In the genomic region with DNA sequence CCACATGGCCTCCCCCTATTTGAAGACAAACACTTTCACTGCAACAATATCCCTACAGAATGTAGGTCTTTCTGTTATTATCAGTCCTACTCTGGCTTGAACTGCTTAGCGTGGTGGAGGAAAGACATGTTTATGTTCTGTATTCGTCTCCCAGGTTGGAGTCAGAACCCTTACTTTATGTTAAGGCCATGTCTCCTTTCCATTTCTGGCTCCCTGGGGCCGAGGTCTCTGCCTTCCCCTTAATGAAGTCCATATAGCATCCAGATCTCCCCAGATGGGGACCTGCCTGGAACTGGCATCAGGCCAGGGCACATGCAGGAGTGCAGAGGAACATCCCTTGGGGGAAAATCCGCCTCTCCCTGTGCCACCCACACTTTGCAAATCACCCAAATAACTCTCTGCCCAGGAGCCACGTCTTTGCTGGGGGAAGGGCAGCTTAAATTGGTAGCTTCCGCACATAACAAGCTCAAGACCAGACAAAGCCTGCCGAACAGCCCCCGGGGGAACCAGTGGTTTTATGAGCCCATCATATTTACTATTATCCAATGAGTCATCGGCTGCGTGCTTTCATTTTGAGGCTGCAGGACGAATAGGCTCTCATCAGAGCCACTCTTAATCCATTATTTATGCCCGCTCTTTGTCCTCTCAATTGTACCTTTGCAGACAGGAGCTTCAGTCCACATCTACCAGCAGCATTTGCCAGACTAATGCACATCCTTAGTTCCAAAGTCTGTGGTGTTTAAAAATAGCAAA, we compare ENCODE assay signal across 9 cellular contexts.
DNase-seq lines count a peak whose midpoint lies in the region; ATAC-seq and TF ChIP-seq lines count a peak whose summit lies in the region.
"Had no signal": no experiment of that assay in that cellular context is flagged by ENCODE, and none has a peak within 500 bp of the region (broad histone marks: within the 10 kb centered on the region; RNA-seq: fewer than 3 reads in every experiment).

No MANE protein-coding gene starts in this region.

- POLR2A ChIA-PET in Caco-2 (lab: Charles Lee): interaction anchor here (0.6 kb wide), 1 partner anchor 123 kb away, joined by 3 read pairs; no protein-coding TSS in a partner anchor

- H3K4me3 ChIP-seq in right lobe of liver (no peak overlapping the region), dorsolateral prefrontal cortex (peak overlapping the region in 4 of 59 donors; percentile 4 to 24 (median 12)), Caco-2 (ENCODE audit: low read depth, low read length) (no peak overlapping the region)
- H3K4me3 ChIP-seq: tibial artery had no signal

- BruUV-seq in Caco-2 (replicated peaks; lab: Mats Ljungman, UMichigan): no TSS peak

- H3K36me3 Mint-ChIP-seq in Caco-2 (ENCODE audit: insufficient read depth, unreplicated experiment): no peaks in the 10 kb centered on the region

- ATAC-seq in right lobe of liver (peak in 3 of 4 donors; percentile 30 to 63 (median 60)), GM19035 (IDR thresholded peaks at IDR 0.05; ENCODE audit: unreplicated experiment) (no peak)

- H3K27me3 ChIP-seq in right lobe of liver (no peaks in the 10 kb centered on the region), dorsolateral prefrontal cortex (peaks cover 0 to 18% (median 0%) of the 10 kb centered on the region in 45 donors), Caco-2 (replicated peaks; ENCODE audit: control insufficient read depth, insufficient read depth, low read length) (no peaks in the 10 kb centered on the region)

- CTCF ChIA-PET in Caco-2 (lab: Charles Lee): no interaction called here

- H3K4me1 ChIP-seq in right lobe of liver (peaks cover 0 to 4% (median 0%) of the 10 kb centered on the region in 4 donors), Caco-2 (peaks cover 16% of the 10 kb centered on the region)

- H3K9me3 Mint-ChIP-seq in Caco-2 (ENCODE audit: unreplicated experiment): no peaks in the 10 kb centered on the region

- H3K4me3 Mint-ChIP-seq in Caco-2 (ENCODE audit: unreplicated experiment): no peak overlapping the region

- intact Hi-C loops in right lobe of liver (cut with DNase I): no loop called here
- intact Hi-C loops in dorsolateral prefrontal cortex (cut with DNase I): no loop called here
- intact Hi-C loops in Caco-2 (cut with micrococcal nuclease; ENCODE audit: unreplicated experiment): no loop called here

- H3K27ac Mint-ChIP-seq in Caco-2 (ENCODE audit: unreplicated experiment): no peak overlapping the region

- no peaks in the 10 kb centered on the region for H3K27me3 Mint-ChIP-seq in Caco-2 (ENCODE audit: insufficient read depth, unreplicated experiment)

- no peak for TF ChIP-seq CTCF in right lobe of liver (IDR thresholded peaks at IDR 0.05)
- no peak for TF ChIP-seq CTCF in dorsolateral prefrontal cortex (IDR thresholded peaks at IDR 0.05 in 54 of 56, conservative IDR thresholded peaks at IDR 0.05 in 2 of 56; ENCODE audit: low read depth in 1 of 56, partially characterized antibody in 56 of 56)
- no peak for TF ChIP-seq CTCF in Caco-2 (IDR thresholded peaks at IDR 0.05; ENCODE audit: insufficient read depth in 1 of 2, low read depth in 1 of 2, low read length in 1 of 2, severe bottlenecking in 1 of 2, unreplicated experiment in 1 of 2)

- TF ChIP-seq POLR2A in right lobe of liver (IDR thresholded peaks at IDR 0.05): no peak

- H3K9me3 ChIP-seq in right lobe of liver (no peaks in the 10 kb centered on the region), Caco-2 (no peaks in the 10 kb centered on the region)
- H3K9me3 ChIP-seq: tibial artery had no signal

- no peak overlapping the region for H3K27ac ChIP-seq in right lobe of liver
- H3K27ac ChIP-seq in dorsolateral prefrontal cortex: no peak overlapping the region
- H3K27ac ChIP-seq: tibial artery had no signal

- WGBS in right lobe of liver (ENCODE audit: insufficient coverage, low coverage, low lambda C conversion rate, missing lambda C conversion rate): 60% methylated on average over 8 of the region's 12 CpGs

- peaks cover 30% of the 10 kb centered on the region for H3K4me1 Mint-ChIP-seq in Caco-2 (ENCODE audit: low read depth, unreplicated experiment)

- H3K36me3 ChIP-seq in right lobe of liver: no peaks in the 10 kb centered on the region
- H3K36me3 ChIP-seq in Caco-2 (ENCODE audit: control insufficient read depth, insufficient read depth, low read length): no peaks in the 10 kb centered on the region
- H3K36me3 ChIP-seq: tibial artery had no signal

- DNase-seq in ELF-1 (ENCODE audit: low read depth, low spot score): peak; percentile 46
- DNase-seq in NCI-H1436 (lab: John Stamatoyannopoulos, UW): peak; percentile 97
- peak; percentile 76 for DNase-seq in T1000 (lab: John Stamatoyannopoulos, UW)
- DNase-seq in right lobe of liver: peak in 1 of 3 donors; percentile 27
- DNase-seq in putamen (ENCODE audit: low spot score): no peak
- DNase-seq in dorsolateral prefrontal cortex: no peak
- DNase-seq in Caco-2: no peak

Comparison
In these comparisons a context has a peak if more than half of its experiments do, and no peak if none do; other contexts are left out.
1. DNase-seq: peak in ELF-1 (single experiment), NCI-H1436 (single experiment) and T1000 (single experiment); none in putamen (single experiment), dorsolateral prefrontal cortex (0 of 10) and Caco-2 (0 of 2).